In genomic region chr4:145936142-145937020, GRCh38 we compare ENCODE assay signal across 8 cellular contexts. TPM values are rescaled to one million over a fixed set of nuclear protein-coding genes. Genes with fewer than 3 reads are reported as not detected.
DNase-seq lines count a peak whose midpoint lies in the region; ATAC-seq, FAIRE-seq and TF ChIP-seq lines count a peak whose summit lies in the region.

No MANE protein-coding gene starts in this region.

- H3K9me3 ChIP-seq in lower lobe of right lung: no peaks in the 10 kb centered on the region

- H3K4me3 ChIP-seq in ACC112 (ENCODE audit: low read depth, low read length) (peak overlapping the region; percentile 86), lower lobe of right lung (peak overlapping the region; percentile 80)

- H3K36me3 ChIP-seq in ACC112 (ENCODE audit: insufficient read depth, low read length) (no peaks in the 10 kb centered on the region), lower lobe of right lung (no peaks in the 10 kb centered on the region)

- peaks cover 34% of the 10 kb centered on the region for H3K79me2 ChIP-seq in ACC112 (ENCODE audit: control insufficient read depth, insufficient read depth, low read length, unreplicated experiment)

- peak; percentile 59 for DNase-seq in GM18507 (ENCODE audit: extremely low spot score, insufficient read length, low read depth)
- peak; percentile 49 for DNase-seq in NCI-H2196 (lab: John Stamatoyannopoulos, UW; ENCODE audit: unreplicated experiment)
- DNase-seq in activated CD4-positive, alpha-beta T cell treated with anti-CD3 and anti-CD28 coated beads, Interleukin-2, amount 50 U/mL, for 48 hours: peak; percentile 57 to 63
- peak; percentile 78 for DNase-seq in ecto neural progenitor cell (ENCODE audit: low spot score)
- peak; percentile 68 for DNase-seq in lower lobe of right lung
- peak; percentile 20 to 51 (median 34) for DNase-seq in stimulated activated CD4-positive, alpha-beta T cell treated with anti-CD3 and anti-CD28 coated beads, TNF-alpha, amount 100 ng/mL, for 48 hours (ENCODE audit: low read depth in 3 of 3)

- ATAC-seq in HG02981 (IDR thresholded peaks at IDR 0.05; ENCODE audit: unreplicated experiment): peak; percentile 51
- ATAC-seq in lower lobe of right lung: peak; percentile 78 to 82

- H3K4me1 ChIP-seq in ACC112 (ENCODE audit: control insufficient read depth, insufficient read depth, low read length, unreplicated experiment) (peaks cover 23% of the 10 kb centered on the region), lower lobe of right lung (peaks cover 10% of the 10 kb centered on the region)

- peak; percentile 31 for TF ChIP-seq CTCF in lower lobe of right lung (IDR thresholded peaks at IDR 0.05)

- FAIRE-seq in GM18507 (lab: Jason Lieb, UNC): peak; percentile 73

- intact Hi-C loops in lower lobe of right lung (cut with DNase I): no loop called here

- peak overlapping the region; percentile 85 for H2AFZ ChIP-seq in ACC112 (ENCODE audit: low read length, unreplicated experiment)

- H3K27me3 ChIP-seq in ACC112 (ENCODE audit: insufficient read depth, low read length) (no peaks in the 10 kb centered on the region), lower lobe of right lung (ENCODE audit: low read depth) (no peaks in the 10 kb centered on the region)

- H3K27ac ChIP-seq in ACC112 (ENCODE audit: low read depth, low read length) (peak overlapping the region; percentile 51), lower lobe of right lung (peak overlapping the region; percentile 91)

RNA-seq across cellular contexts. Expression of gene ZNF827, which starts 2.2 kb away (rescaled TPM):
- 11.3 TPM for total RNA-seq in lower lobe of right lung

Comparison
In these comparisons a context has a peak if more than half of its experiments do, and no peak if none do; other contexts are left out.
1. Peak in every context shown above with its lines: DNase-seq, ATAC-seq, H3K4me3 ChIP-seq and H3K27ac ChIP-seq.